Comparison of ENCODE assay signal across 9 cellular contexts in the genomic region with DNA sequence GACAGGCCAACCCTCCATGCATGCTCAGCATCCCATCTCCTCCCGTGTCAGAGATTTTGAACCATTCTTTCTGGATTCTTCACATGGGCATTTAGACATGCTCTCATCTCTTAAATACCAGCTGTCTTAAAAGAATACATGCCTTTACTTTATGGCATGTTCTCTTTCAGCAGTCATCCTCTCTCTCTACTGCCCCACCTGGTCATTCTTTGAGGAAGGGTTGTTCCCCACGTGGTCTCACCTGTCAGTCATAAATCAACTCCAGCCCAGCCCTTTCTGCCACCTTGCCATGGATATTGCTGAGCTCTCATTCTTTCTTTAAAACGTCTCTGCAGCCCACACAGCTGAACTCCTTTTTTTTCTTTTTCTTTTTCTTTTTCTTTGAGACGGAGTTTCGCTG.
DNase-seq lines count a peak whose midpoint lies in the region; ATAC-seq, FAIRE-seq and TF ChIP-seq lines count a peak whose summit lies in the region.
"Had no signal": no experiment of that assay in that cellular context is flagged by ENCODE, and none has a peak within 500 bp of the region (broad histone marks: within the 10 kb centered on the region; RNA-seq: fewer than 3 reads in every experiment).

No MANE protein-coding gene starts in this region.

- ATAC-seq in GM21786 (IDR thresholded peaks at IDR 0.05; ENCODE audit: unreplicated experiment), result no peak
- ATAC-seq in GM19467 (IDR thresholded peaks at IDR 0.05; ENCODE audit: unreplicated experiment), result no peak

- H4K91ac ChIP-seq in mesenchymal stem cell (ENCODE audit: low read length), result no peak overlapping the region

- no peak overlapping the region for H2BK15ac ChIP-seq in mesenchymal stem cell (ENCODE audit: low read depth, poor library complexity, severe bottlenecking)

- no peak overlapping the region for H2AK5ac ChIP-seq in mesenchymal stem cell (ENCODE audit: low read length, severe bottlenecking)

- 76% methylated on average over 5 of the region's 5 CpGs for WGBS in mesenchymal stem cell

- TF ChIP-seq POLR2A in GM12892 (IDR thresholded peaks at IDR 0.05; ENCODE audit: low read depth, low read length), result no peak

- no peak overlapping the region for H2AFZ ChIP-seq in mesenchymal stem cell (ENCODE audit: low read depth, low read length)

- H2BK5ac ChIP-seq in mesenchymal stem cell (ENCODE audit: low read depth, low read length, poor library complexity, severe bottlenecking), result no peak overlapping the region

- no peak overlapping the region for H3K14ac ChIP-seq in mesenchymal stem cell (ENCODE audit: low read length in 2 of 2)

- peaks cover 39% of the 10 kb centered on the region for H3K79me1 ChIP-seq in mesenchymal stem cell (replicated peaks; ENCODE audit: low read length, poor library complexity, severe bottlenecking)

- no peak overlapping the region for H2BK120ac ChIP-seq in mesenchymal stem cell (ENCODE audit: low read depth, low read length)

- H3K4ac ChIP-seq in mesenchymal stem cell (ENCODE audit: low read depth in 1 of 2, low read length in 2 of 2), result no peak overlapping the region

- peaks cover 0 to 6% of the 10 kb centered on the region in 2 experiments for H3K36me3 ChIP-seq in mesenchymal stem cell (ENCODE audit: control insufficient read depth in 1 of 2, insufficient read depth in 2 of 2, low read depth in 1 of 2, low read length in 2 of 2)

- H3K18ac ChIP-seq in mesenchymal stem cell (ENCODE audit: low read depth in 1 of 2, low read length in 2 of 2), result no peak overlapping the region

- peaks cover under 1% of the 10 kb centered on the region for H3K4me1 ChIP-seq in mesenchymal stem cell (ENCODE audit: control insufficient read depth, insufficient read depth, low read depth, low read length)

- no peak overlapping the region for H4K8ac ChIP-seq in mesenchymal stem cell (ENCODE audit: low read length)

- FAIRE-seq in GM19239 (lab: Jason Lieb, UNC) (peak; percentile 44), GM12892 (lab: Jason Lieb, UNC) (no peak)
- FAIRE-seq: islet of Langerhans had no signal

- H3K9ac ChIP-seq in mesenchymal stem cell (ENCODE audit: low read length), result peak overlapping the region; percentile 73

- H3K27me3 ChIP-seq in mesenchymal stem cell (ENCODE audit: control insufficient read depth in 1 of 2, insufficient read depth in 1 of 2, low read length in 2 of 2), result no peaks in the 10 kb centered on the region

- H3K27ac ChIP-seq in mesenchymal stem cell (ENCODE audit: low read length, poor library complexity, severe bottlenecking), result no peak overlapping the region

- H3K4me2 ChIP-seq in mesenchymal stem cell (ENCODE audit: low read length, poor library complexity, severe bottlenecking), result no peak overlapping the region

- no peaks in the 10 kb centered on the region for H3K9me3 ChIP-seq in mesenchymal stem cell (ENCODE audit: control insufficient read depth, low read length)

- H3K23ac ChIP-seq in mesenchymal stem cell (ENCODE audit: low read length in 2 of 2), result no peak overlapping the region

- H2BK12ac ChIP-seq in mesenchymal stem cell (ENCODE audit: low read length in 2 of 2), result no peak overlapping the region

- H3K4me3 ChIP-seq in mesenchymal stem cell (ENCODE audit: insufficient read depth in 1 of 2, low read depth in 1 of 2, low read length in 2 of 2), result no peak overlapping the region

- DNase-seq in DMS 273 treated with DMSO at 0.1 percent for 48 hours (lab: John Stamatoyannopoulos, UW) (peak; percentile 21), GM19239 (ENCODE audit: insufficient read length, low spot score) (no peak), OCI-M1 (lab: John Stamatoyannopoulos, UW) (peak; percentile 78), mesenchymal stem cell (no peak), GM12892 (ENCODE audit: insufficient read length) (no peak), KG1 (lab: John Stamatoyannopoulos, UW) (no peak)

Comparison
In these comparisons a context has a peak if more than half of its experiments do, and no peak if none do; other contexts are left out.
1. DNase-seq: peak in DMS 273 treated with DMSO at 0.1 percent for 48 hours (single experiment) and OCI-M1 (single experiment); none in GM19239 (single experiment), mesenchymal stem cell (single experiment), GM12892 (single experiment) and KG1 (single experiment).